1 cellular context compared by ENCODE assay signal in the genomic region with DNA sequence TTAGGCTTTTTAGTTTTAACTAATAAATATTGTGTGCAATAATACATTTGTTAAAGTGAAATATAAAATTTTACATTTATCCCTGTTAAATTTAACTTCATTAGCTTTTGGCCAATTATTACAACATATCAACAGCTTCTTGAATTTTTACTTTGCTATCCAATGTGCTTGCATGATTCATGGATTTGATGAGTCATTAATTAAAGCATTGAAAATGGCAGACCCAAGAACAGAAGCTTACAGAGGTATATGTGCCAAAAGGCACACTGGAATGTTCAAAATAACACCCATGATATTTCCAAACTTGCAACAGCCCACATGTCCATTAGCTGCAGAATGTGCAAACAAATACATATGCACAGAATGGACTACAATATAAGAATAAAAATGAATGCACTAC.
TF ChIP-seq lines count a peak whose summit lies in the region.

No MANE protein-coding gene starts in this region.

TF ChIP-seq in K562, 482 proteins besides CTCF, POLR2A, EP300 and RAD21 (continued from another document):
- TF ChIP-seq ZNF316 (IDR thresholded peaks at IDR 0.05) (peak; percentile 63), C11orf30 (IDR thresholded peaks at IDR 0.05; ENCODE audit: low read depth) (peak; percentile 33; the same call in 1 of the 2 replicates), KAT8 (IDR thresholded peaks at IDR 0.05; ENCODE audit: low read depth) (no peak), MAFG (tag; conservative IDR thresholded peaks at IDR 0.05) (peak; percentile 27; the same call in 1 of the 2 replicates), BRCA1 (IDR thresholded peaks at IDR 0.05) (no peak), BRCA1 (CRISPR knock-in tag; IDR thresholded peaks at IDR 0.05) (no peak), HDAC2 (IDR thresholded peaks at IDR 0.05) (no peak)
- TF ChIP-seq, protein P1, sequence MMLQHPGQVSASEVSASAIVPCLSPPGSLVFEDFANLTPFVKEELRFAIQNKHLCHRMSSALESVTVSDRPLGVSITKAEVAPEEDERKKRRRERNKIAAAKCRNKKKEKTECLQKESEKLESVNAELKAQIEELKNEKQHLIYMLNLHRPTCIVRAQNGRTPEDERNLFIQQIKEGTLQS (IDR thresholded peaks at IDR 0.05), result 0 out of 2 replicates have a peak, but pooled peaks have one; percentile 30
- TF ChIP-seq, protein P1 (CRISPR knock-in tag; conservative IDR thresholded peaks at IDR 0.05), result no peak
